In the genomic region with DNA sequence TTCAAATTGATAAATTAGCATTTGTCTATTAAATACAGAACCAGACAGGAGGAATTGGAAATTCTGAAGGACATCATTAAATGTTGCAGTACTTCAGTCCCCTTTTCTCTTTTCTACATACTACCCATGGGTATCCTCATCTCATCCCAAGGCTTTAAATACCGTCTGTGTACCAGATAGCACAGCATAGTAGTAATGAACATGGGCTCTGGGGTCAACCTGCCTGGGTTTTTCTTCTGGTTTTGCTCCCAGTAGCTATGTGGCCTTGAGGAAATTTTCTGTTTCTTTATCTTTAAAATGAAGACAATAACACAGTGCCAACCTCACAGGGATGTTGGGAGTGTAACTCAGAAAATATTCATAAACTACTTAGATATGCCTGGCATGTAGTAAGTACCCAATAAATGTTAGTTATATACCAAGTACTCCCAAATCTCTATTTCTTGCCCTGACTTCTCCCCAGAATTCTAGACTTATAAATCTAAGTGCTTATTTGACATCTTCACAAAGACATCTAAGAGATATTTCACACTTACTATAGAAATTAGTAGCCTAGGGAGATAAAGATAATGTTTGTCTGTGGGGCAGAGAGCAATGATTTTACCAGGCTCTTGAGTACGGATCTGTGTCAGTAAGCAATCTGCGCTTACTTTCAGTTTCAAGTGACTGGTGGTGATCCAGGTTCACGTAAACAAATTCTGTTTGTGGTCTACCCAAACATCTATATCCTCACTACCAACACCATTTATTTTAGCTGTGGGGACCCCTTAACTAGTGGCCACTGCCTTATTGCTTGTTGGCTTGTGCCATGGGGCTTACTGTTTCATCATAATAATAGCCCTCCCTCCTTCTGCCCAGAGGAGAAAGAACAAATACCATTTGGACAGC, we compare ENCODE assay signal across 1 cellular context.
TF ChIP-seq lines count a peak whose summit lies in the region.

No MANE protein-coding gene starts in this region.

TF ChIP-seq in GM12878, 131 proteins besides CTCF, POLR2A, EP300 and RAD21 (continued from another document):
- peak; percentile 20; the same call in 1 of the 2 replicates for TF ChIP-seq ATF2 (IDR thresholded peaks at IDR 0.05; ENCODE audit: low read length)
- TF ChIP-seq, protein P1, sequence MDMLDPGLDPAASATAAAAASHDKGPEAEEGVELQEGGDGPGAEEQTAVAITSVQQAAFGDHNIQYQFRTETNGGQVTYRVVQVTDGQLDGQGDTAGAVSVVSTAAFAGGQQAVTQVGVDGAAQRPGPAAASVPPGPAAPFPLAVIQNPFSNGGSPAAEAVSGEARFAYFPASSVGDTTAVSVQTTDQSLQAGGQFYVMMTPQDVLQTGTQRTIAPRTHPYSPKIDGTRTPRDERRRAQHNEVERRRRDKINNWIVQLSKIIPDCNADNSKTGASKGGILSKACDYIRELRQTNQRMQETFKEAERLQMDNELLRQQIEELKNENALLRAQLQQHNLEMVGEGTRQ (IDR thresholded peaks at IDR 0.05; ENCODE audit: borderline replicate concordance, low read depth, low read length): no peak
- no peak for TF ChIP-seq ZBED1 (IDR thresholded peaks at IDR 0.05; ENCODE audit: borderline replicate concordance)
- TF ChIP-seq ZNF24 (IDR thresholded peaks at IDR 0.05): peak; percentile 84
- peak; percentile 23; the same call in 1 of the 3 replicates for TF ChIP-seq POU2F2 (IDR thresholded peaks at IDR 0.05; ENCODE audit: borderline replicate concordance, low read depth, low read length)
- no peak for TF ChIP-seq PKNOX1 (IDR thresholded peaks at IDR 0.05)
- peak; percentile 37 for TF ChIP-seq IKZF1 (conservative IDR thresholded peaks at IDR 0.05)
- no peak for TF ChIP-seq MYB (IDR thresholded peaks at IDR 0.05; ENCODE audit: borderline replicate concordance, low read depth, low read length)
- TF ChIP-seq DPF2 (IDR thresholded peaks at IDR 0.05): 0 out of 2 replicates have a peak, but pooled peaks have one; percentile 23
- TF ChIP-seq, protein P2, sequence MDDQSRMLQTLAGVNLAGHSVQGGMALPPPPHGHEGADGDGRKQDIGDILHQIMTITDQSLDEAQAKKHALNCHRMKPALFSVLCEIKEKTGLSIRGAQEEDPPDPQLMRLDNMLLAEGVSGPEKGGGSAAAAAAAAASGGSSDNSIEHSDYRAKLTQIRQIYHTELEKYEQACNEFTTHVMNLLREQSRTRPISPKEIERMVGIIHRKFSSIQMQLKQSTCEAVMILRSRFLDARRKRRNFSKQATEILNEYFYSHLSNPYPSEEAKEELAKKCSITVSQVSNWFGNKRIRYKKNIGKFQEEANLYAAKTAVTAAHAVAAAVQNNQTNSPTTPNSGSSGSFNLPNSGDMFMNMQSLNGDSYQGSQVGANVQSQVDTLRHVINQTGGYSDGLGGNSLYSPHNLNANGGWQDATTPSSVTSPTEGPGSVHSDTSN (IDR thresholded peaks at IDR 0.05; ENCODE audit: insufficient replicate concordance, low read depth, low read length): no peak
- no peak for TF ChIP-seq NR2C2 (IDR thresholded peaks at IDR 0.05; ENCODE audit: borderline replicate concordance, control insufficient read depth, insufficient read length, low read depth)
- peak; percentile 11; the same call in 1 of the 2 replicates for TF ChIP-seq NFIC (IDR thresholded peaks at IDR 0.05; ENCODE audit: low read depth, low read length)
- TF ChIP-seq KLF5 (IDR thresholded peaks at IDR 0.05; ENCODE audit: partially characterized antibody): no peak
- peak in 1 of 2 experiments; percentile 22; a peak in 1 of 4 replicates for TF ChIP-seq ETV6 (conservative IDR thresholded peaks at IDR 0.05 in 1 of 2, IDR thresholded peaks at IDR 0.05 in 1 of 2; ENCODE audit: borderline replicate concordance in 1 of 2, low read depth in 1 of 2)
- TF ChIP-seq, protein P3, sequence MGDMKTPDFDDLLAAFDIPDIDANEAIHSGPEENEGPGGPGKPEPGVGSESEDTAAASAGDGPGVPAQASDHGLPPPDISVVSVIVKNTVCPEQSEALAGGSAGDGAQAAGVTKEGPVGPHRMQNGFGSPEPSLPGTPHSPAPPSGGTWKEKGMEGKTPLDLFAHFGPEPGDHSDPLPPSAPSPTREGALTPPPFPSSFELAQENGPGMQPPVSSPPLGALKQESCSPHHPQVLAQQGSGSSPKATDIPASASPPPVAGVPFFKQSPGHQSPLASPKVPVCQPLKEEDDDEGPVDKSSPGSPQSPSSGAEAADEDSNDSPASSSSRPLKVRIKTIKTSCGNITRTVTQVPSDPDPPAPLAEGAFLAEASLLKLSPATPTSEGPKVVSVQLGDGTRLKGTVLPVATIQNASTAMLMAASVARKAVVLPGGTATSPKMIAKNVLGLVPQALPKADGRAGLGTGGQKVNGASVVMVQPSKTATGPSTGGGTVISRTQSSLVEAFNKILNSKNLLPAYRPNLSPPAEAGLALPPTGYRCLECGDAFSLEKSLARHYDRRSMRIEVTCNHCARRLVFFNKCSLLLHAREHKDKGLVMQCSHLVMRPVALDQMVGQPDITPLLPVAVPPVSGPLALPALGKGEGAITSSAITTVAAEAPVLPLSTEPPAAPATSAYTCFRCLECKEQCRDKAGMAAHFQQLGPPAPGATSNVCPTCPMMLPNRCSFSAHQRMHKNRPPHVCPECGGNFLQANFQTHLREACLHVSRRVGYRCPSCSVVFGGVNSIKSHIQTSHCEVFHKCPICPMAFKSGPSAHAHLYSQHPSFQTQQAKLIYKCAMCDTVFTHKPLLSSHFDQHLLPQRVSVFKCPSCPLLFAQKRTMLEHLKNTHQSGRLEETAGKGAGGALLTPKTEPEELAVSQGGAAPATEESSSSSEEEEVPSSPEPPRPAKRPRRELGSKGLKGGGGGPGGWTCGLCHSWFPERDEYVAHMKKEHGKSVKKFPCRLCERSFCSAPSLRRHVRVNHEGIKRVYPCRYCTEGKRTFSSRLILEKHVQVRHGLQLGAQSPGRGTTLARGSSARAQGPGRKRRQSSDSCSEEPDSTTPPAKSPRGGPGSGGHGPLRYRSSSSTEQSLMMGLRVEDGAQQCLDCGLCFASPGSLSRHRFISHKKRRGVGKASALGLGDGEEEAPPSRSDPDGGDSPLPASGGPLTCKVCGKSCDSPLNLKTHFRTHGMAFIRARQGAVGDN (IDR thresholded peaks at IDR 0.05): peak; percentile 72; the same call in 1 of the 2 replicates
- TF ChIP-seq, protein P4, sequence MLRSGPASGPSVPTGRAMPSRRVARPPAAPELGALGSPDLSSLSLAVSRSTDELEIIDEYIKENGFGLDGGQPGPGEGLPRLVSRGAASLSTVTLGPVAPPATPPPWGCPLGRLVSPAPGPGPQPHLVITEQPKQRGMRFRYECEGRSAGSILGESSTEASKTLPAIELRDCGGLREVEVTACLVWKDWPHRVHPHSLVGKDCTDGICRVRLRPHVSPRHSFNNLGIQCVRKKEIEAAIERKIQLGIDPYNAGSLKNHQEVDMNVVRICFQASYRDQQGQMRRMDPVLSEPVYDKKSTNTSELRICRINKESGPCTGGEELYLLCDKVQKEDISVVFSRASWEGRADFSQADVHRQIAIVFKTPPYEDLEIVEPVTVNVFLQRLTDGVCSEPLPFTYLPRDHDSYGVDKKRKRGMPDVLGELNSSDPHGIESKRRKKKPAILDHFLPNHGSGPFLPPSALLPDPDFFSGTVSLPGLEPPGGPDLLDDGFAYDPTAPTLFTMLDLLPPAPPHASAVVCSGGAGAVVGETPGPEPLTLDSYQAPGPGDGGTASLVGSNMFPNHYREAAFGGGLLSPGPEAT (IDR thresholded peaks at IDR 0.05; ENCODE audit: low read depth): 0 out of 2 replicates have a peak, but pooled peaks have one; percentile 21
- no peak; the same call in 1 of the 2 replicates for TF ChIP-seq JUNB (IDR thresholded peaks at IDR 0.05)
- TF ChIP-seq NBN (IDR thresholded peaks at IDR 0.05): peak; percentile 22; the same call in 1 of the 2 replicates
- no peak for TF ChIP-seq ZNF622 (IDR thresholded peaks at IDR 0.05)
- TF ChIP-seq SMC3 (IDR thresholded peaks at IDR 0.05; ENCODE audit: borderline replicate concordance, low read length): no peak
- no peak for TF ChIP-seq SP1 (IDR thresholded peaks at IDR 0.05; ENCODE audit: low read depth, low read length)
- TF ChIP-seq RBBP5 (conservative IDR thresholded peaks at IDR 0.05): 0 out of 2 replicates have a peak, but pooled peaks have one; percentile 62
- TF ChIP-seq, protein P5, sequence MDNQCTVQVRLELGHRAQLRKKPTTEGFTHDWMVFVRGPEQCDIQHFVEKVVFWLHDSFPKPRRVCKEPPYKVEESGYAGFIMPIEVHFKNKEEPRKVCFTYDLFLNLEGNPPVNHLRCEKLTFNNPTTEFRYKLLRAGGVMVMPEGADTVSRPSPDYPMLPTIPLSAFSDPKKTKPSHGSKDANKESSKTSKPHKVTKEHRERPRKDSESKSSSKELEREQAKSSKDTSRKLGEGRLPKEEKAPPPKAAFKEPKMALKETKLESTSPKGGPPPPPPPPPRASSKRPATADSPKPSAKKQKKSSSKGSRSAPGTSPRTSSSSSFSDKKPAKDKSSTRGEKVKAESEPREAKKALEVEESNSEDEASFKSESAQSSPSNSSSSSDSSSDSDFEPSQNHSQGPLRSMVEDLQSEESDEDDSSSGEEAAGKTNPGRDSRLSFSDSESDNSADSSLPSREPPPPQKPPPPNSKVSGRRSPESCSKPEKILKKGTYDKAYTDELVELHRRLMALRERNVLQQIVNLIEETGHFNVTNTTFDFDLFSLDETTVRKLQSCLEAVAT (IDR thresholded peaks at IDR 0.05): no peak
- TF ChIP-seq POLR2AphosphoS2 (IDR thresholded peaks at IDR 0.05; ENCODE audit: low read depth, low read length): no peak
- TF ChIP-seq CBFB (IDR thresholded peaks at IDR 0.05; ENCODE audit: low read depth): 0 out of 2 replicates have a peak, but pooled peaks have one; percentile 36
